ENCODE assay signal across 18 cellular contexts in genomic region chr11:87851827-87852226, GRCh38.
DNase-seq lines count a peak whose midpoint lies in the region; ATAC-seq, FAIRE-seq and TF ChIP-seq lines count a peak whose summit lies in the region.
"Had no signal": no experiment of that assay in that cellular context is flagged by ENCODE, and none has a peak within 500 bp of the region (broad histone marks: within the 10 kb centered on the region; RNA-seq: fewer than 3 reads in every experiment).

No MANE protein-coding gene starts in this region.

- WGBS in psoas muscle, 3 donors = 45 to 51% (median 50%) methylated on average over 1 of the region's 1 CpG

- H3K4me1 Mint-ChIP-seq in astrocyte (ENCODE audit: low read depth, unreplicated experiment) = peaks cover 4% of the 10 kb centered on the region
- H3K4me1 Mint-ChIP-seq: CD4-positive, CD25-positive, alpha-beta regulatory T cell; CD8-positive, alpha-beta memory T cell; H9 had no signal

- intact Hi-C loops in PC-3 (cut with micrococcal nuclease) (loop anchor here (2.0 kb wide), 1 partner anchor 31 kb away; no protein-coding TSS in a partner anchor), psoas muscle (cut with DNase I) (no loop called here), tibial artery (cut with DNase I; ENCODE audit: low total_unique reads) (no loop called here)

- no peaks in the 10 kb centered on the region for H3K27me3 Mint-ChIP-seq in astrocyte (ENCODE audit: low read depth, unreplicated experiment)
- H3K27me3 Mint-ChIP-seq: CD8-positive, alpha-beta memory T cell had no signal

- POLR2A ChIA-PET in PC-3 (lab: Charles Lee; ENCODE audit: unreplicated experiment) = interaction anchor here (0.6 kb wide), 1 partner anchor 351 kb away, joined by 3 read pairs; no protein-coding TSS in a partner anchor

- DNase-seq in PC-3 = no peak
- DNase-seq in astrocyte (ENCODE audit: low read depth) = no peak
- no peak for DNase-seq in psoas muscle
- no peak for DNase-seq in tibial artery
- no peak for DNase-seq in GM19240 (ENCODE audit: insufficient read length, low spot score)
- DNase-seq in H4 (ENCODE audit: low spot score) = no peak
- DNase-seq: ACHN; BE2C; C1 segment of cervical spinal cord; CD4-positive, CD25-positive, alpha-beta regulatory T cell; CD8-positive, alpha-beta memory T cell; COR-L47; DMS 273 treated with DMSO at 0.1 percent for 48 hours; DMS53; GOT3; H9 had no signal

- H2AFZ ChIP-seq in PC-3 (ENCODE audit: low read length) (no peak overlapping the region), astrocyte (ENCODE audit: low read depth, low read length) (no peak overlapping the region)

- no peaks in the 10 kb centered on the region for H3K79me2 ChIP-seq in PC-3 (ENCODE audit: low read length)
- H3K79me2 ChIP-seq in astrocyte (ENCODE audit: insufficient read depth, low read length) = no peaks in the 10 kb centered on the region

- H3K4me2 ChIP-seq in PC-3 (ENCODE audit: low read length) (peak overlapping the region; percentile 24), astrocyte (ENCODE audit: low read length) (peak overlapping the region; percentile 47)

- H3K4me3 ChIP-seq in PC-3 (ENCODE audit: low read length) (no peak overlapping the region), astrocyte (ENCODE audit: insufficient read depth, low read depth, low read length) (no peak overlapping the region), psoas muscle (peak overlapping the region; percentile 23), tibial artery (no peak overlapping the region)
- H3K4me3 ChIP-seq: GM12878 had no signal

- H4K20me1 ChIP-seq in PC-3 (ENCODE audit: low read length) = no peaks in the 10 kb centered on the region
- H4K20me1 ChIP-seq in astrocyte (ENCODE audit: insufficient read depth, low read length) = no peaks in the 10 kb centered on the region

- TSS peak; percentile 56 for BruUV-seq in PC-3 (replicated peaks; lab: Mats Ljungman, UMichigan)

- H3K36me3 ChIP-seq in PC-3 (ENCODE audit: low read depth, low read length) = no peaks in the 10 kb centered on the region
- H3K36me3 ChIP-seq in astrocyte (ENCODE audit: insufficient read depth, low read length) = no peaks in the 10 kb centered on the region
- H3K36me3 ChIP-seq in psoas muscle (ENCODE audit: insufficient read depth in 1 of 2, low read depth in 1 of 2) = no peaks in the 10 kb centered on the region
- H3K36me3 ChIP-seq in tibial artery = no peaks in the 10 kb centered on the region
- H3K36me3 ChIP-seq: BE2C had no signal

- H3K36me3 Mint-ChIP-seq in astrocyte (ENCODE audit: low read depth, unreplicated experiment) = no peaks in the 10 kb centered on the region
- H3K36me3 Mint-ChIP-seq: CD4-positive, CD25-positive, alpha-beta regulatory T cell; CD8-positive, alpha-beta memory T cell had no signal

- no peak overlapping the region for H3K27ac Mint-ChIP-seq in astrocyte (ENCODE audit: unreplicated experiment)
- H3K27ac Mint-ChIP-seq: CD4-positive, CD25-positive, alpha-beta regulatory T cell; CD8-positive, alpha-beta memory T cell had no signal

- H3K27ac ChIP-seq in PC-3 (ENCODE audit: low read length) (peak overlapping the region; percentile 91), astrocyte (ENCODE audit: low read depth, low read length) (peak overlapping the region; percentile 73), psoas muscle (peak overlapping the region; percentile 62), tibial artery (peak overlapping the region; percentile 60 to 70)

- H3K9me3 ChIP-seq in PC-3 (ENCODE audit: low read length) (no peaks in the 10 kb centered on the region), astrocyte (ENCODE audit: insufficient read depth, low read depth, low read length) (no peaks in the 10 kb centered on the region), psoas muscle (no peaks in the 10 kb centered on the region), tibial artery (no peaks in the 10 kb centered on the region)
- H3K9me3 ChIP-seq: BE2C had no signal

- CTCF ChIA-PET in PC-3 (lab: Charles Lee) = no interaction called here

- no peaks in the 10 kb centered on the region for H3F3A ChIP-seq in PC-3 (ENCODE audit: low read length, unreplicated experiment)

- H3K9ac ChIP-seq in PC-3 (ENCODE audit: low read length) (peak overlapping the region; percentile 62), astrocyte (ENCODE audit: low read length) (peak overlapping the region; percentile 35)

- H3K4me1 ChIP-seq in PC-3 (ENCODE audit: insufficient read depth, low read length) (peaks cover 15% of the 10 kb centered on the region), astrocyte (ENCODE audit: insufficient read depth, low read length) (peaks cover 6% of the 10 kb centered on the region), psoas muscle (peaks cover 4% of the 10 kb centered on the region), tibial artery (peaks cover 0 to 18% (median 2%) of the 10 kb centered on the region in 4 donors)
- H3K4me1 ChIP-seq: BE2C had no signal

- TF ChIP-seq CTCF in PC-3 (conservative IDR thresholded peaks at IDR 0.05; ENCODE audit: low read depth, low read length) = no peak
- TF ChIP-seq CTCF in astrocyte (IDR thresholded peaks at IDR 0.05; ENCODE audit: insufficient read depth, low read depth, low read length) = no peak
- no peak for TF ChIP-seq CTCF in psoas muscle (IDR thresholded peaks at IDR 0.05)
- no peak for TF ChIP-seq CTCF in tibial artery (IDR thresholded peaks at IDR 0.05)

- H3K9me3 Mint-ChIP-seq in astrocyte (ENCODE audit: unreplicated experiment) = peaks cover 2% of the 10 kb centered on the region
- H3K9me3 Mint-ChIP-seq: H9 had no signal

- H3K4me3 Mint-ChIP-seq in astrocyte (ENCODE audit: unreplicated experiment) = no peak overlapping the region
- H3K4me3 Mint-ChIP-seq: CD4-positive, CD25-positive, alpha-beta regulatory T cell; CD8-positive, alpha-beta memory T cell; H9 had no signal

- ATAC-seq in PC-3 (no peak), psoas muscle (no peak), HG03095 (IDR thresholded peaks at IDR 0.05; ENCODE audit: unreplicated experiment) (no peak)
- ATAC-seq: GM12878 had no signal

- FAIRE-seq in astrocyte (lab: Jason Lieb, UNC) = no peak
- FAIRE-seq: GM12878 had no signal

- H3K27me3 ChIP-seq in PC-3 (ENCODE audit: low read length) (no peaks in the 10 kb centered on the region), astrocyte (ENCODE audit: insufficient read depth, low read length) (no peaks in the 10 kb centered on the region), psoas muscle (ENCODE audit: insufficient read depth in 3 of 3, low read length in 2 of 3) (no peaks in the 10 kb centered on the region), tibial artery (no peaks in the 10 kb centered on the region)
- H3K27me3 ChIP-seq: BE2C had no signal

- no peaks in the 10 kb centered on the region for H3K9me2 ChIP-seq in PC-3 (replicated peaks; ENCODE audit: low read length)
